Comparison of ENCODE assay signal across 12 cellular contexts in genomic region chr2:5673148-5673860, GRCh38. TPM values are rescaled to one million over a fixed set of nuclear protein-coding genes. Genes with fewer than 3 reads are reported as not detected.
A peak's percentile ranks its signal among the peaks of the same experiment; 100 is the strongest.
DNase-seq lines count a peak whose midpoint lies in the region; ATAC-seq, FAIRE-seq and TF ChIP-seq lines count a peak whose summit lies in the region.
"Had no signal": no experiment of that assay in that cellular context is flagged by ENCODE, and none has a peak within 500 bp of the region (broad histone marks: within the 10 kb centered on the region; RNA-seq: fewer than 3 reads in every experiment).

No MANE protein-coding gene starts in this region.

- peaks cover 4% of the 10 kb centered on the region for H3K9me3 Mint-ChIP-seq in CD8-positive, alpha-beta T cell

- POLR2A ChIA-PET in CD8-positive, alpha-beta T cell (lab: Charles Lee), result no interaction called here

- no peak for TF ChIP-seq POLR2A in tibial nerve (IDR thresholded peaks at IDR 0.05)

- H3K4me1 Mint-ChIP-seq in CD8-positive, alpha-beta T cell (ENCODE audit: low read depth), result no peaks in the 10 kb centered on the region

- intact Hi-C loops in cardiac septum (cut with DNase I) (no loop called here), kidney (cut with DNase I) (no loop called here), aorta (cut with DNase I) (no loop called here)
- intact Hi-C loops in CD8-positive, alpha-beta T cell (cut with DNase I, micrococcal nuclease), result no loop called here

- H3K27ac ChIP-seq in cardiac muscle cell, result no peak overlapping the region
- H3K27ac ChIP-seq in kidney (ENCODE audit: low read depth in 2 of 2, low read length in 2 of 2), result no peak overlapping the region
- H3K27ac ChIP-seq in aorta (ENCODE audit: low read depth in 1 of 2, low read length in 2 of 2), result no peak overlapping the region
- no peak overlapping the region for H3K27ac ChIP-seq in CD8-positive, alpha-beta T cell (ENCODE audit: low read depth, low read length)
- H3K27ac ChIP-seq in tibial nerve, result no peak overlapping the region

- CTCF ChIA-PET in CD8-positive, alpha-beta T cell (lab: Charles Lee), result no interaction called here

- no peaks in the 10 kb centered on the region for H3K36me3 Mint-ChIP-seq in CD8-positive, alpha-beta T cell

- H3K9me3 ChIP-seq in cardiac muscle cell (ENCODE audit: low read depth) (no peaks in the 10 kb centered on the region), adipocyte (ENCODE audit: control insufficient read depth, low read length) (no peaks in the 10 kb centered on the region), kidney (ENCODE audit: control insufficient read depth in 1 of 2, low read length in 2 of 2) (no peaks in the 10 kb centered on the region), aorta (ENCODE audit: control insufficient read depth, low read length) (no peaks in the 10 kb centered on the region), tibial nerve (no peaks in the 10 kb centered on the region)
- H3K9me3 ChIP-seq in CD8-positive, alpha-beta T cell (ENCODE audit: low read length), result no peaks in the 10 kb centered on the region
- H3K9me3 ChIP-seq: BE2C, mucosa of descending colon had no signal

- peaks cover 24% of the 10 kb centered on the region for H3K27me3 Mint-ChIP-seq in CD8-positive, alpha-beta T cell (ENCODE audit: low read depth)

- H3K9ac ChIP-seq in adipocyte (ENCODE audit: low read length) (no peak overlapping the region), kidney (ENCODE audit: low read length in 2 of 2) (no peak overlapping the region)

- no peak for TF ChIP-seq EP300 in tibial nerve (IDR thresholded peaks at IDR 0.05)

- TF ChIP-seq CTCF in cardiac muscle cell (IDR thresholded peaks at IDR 0.05; ENCODE audit: low read depth, low read length) (no peak), kidney (IDR thresholded peaks at IDR 0.05; ENCODE audit: borderline replicate concordance, extremely low read depth, insufficient read depth) (no peak), tibial nerve (IDR thresholded peaks at IDR 0.05) (no peak)
- TF ChIP-seq CTCF in CD8-positive, alpha-beta T cell (IDR thresholded peaks at IDR 0.05), result no peak

- no peak overlapping the region for H3K27ac Mint-ChIP-seq in CD8-positive, alpha-beta T cell

- peak overlapping the region; percentile 41 for H3K4me3 ChIP-seq in cardiac muscle cell
- no peak overlapping the region for H3K4me3 ChIP-seq in adipocyte (ENCODE audit: low read length)
- H3K4me3 ChIP-seq in kidney (ENCODE audit: low read length in 2 of 2), result no peak overlapping the region
- no peak overlapping the region for H3K4me3 ChIP-seq in aorta (ENCODE audit: low read length in 2 of 2)
- no peak overlapping the region for H3K4me3 ChIP-seq in CD8-positive, alpha-beta T cell (ENCODE audit: low read depth, low read length)
- H3K4me3 ChIP-seq in tibial nerve, result no peak overlapping the region
- H3K4me3 ChIP-seq: mucosa of descending colon had no signal

- no peaks in the 10 kb centered on the region for H3K36me3 ChIP-seq in cardiac muscle cell
- no peaks in the 10 kb centered on the region for H3K36me3 ChIP-seq in adipocyte (ENCODE audit: control insufficient read depth, insufficient read depth, low read length, severe bottlenecking)
- no peaks in the 10 kb centered on the region for H3K36me3 ChIP-seq in kidney (ENCODE audit: control insufficient read depth in 1 of 2, insufficient read depth in 2 of 2, low read length in 2 of 2)
- H3K36me3 ChIP-seq in aorta (ENCODE audit: control insufficient read depth in 1 of 2, insufficient read depth in 2 of 2, low read length in 1 of 2), result no peaks in the 10 kb centered on the region
- no peaks in the 10 kb centered on the region for H3K36me3 ChIP-seq in CD8-positive, alpha-beta T cell (ENCODE audit: insufficient read depth, low read length)
- no peaks in the 10 kb centered on the region for H3K36me3 ChIP-seq in tibial nerve
- H3K36me3 ChIP-seq: BE2C had no signal

- no peak overlapping the region for H3K4me3 Mint-ChIP-seq in CD8-positive, alpha-beta T cell

- 10 to 11% methylated on average over 36 to 45 of the region's 45 CpGs for WGBS in aorta, 2 donors
- WGBS in tibial nerve, 2 donors, result 13 to 15% methylated on average over 20 to 31 of the region's 45 CpGs

- FAIRE-seq in kidney (lab: Jason Lieb, UNC), result no peak

- ATAC-seq in aorta (ENCODE audit: low FRiP score), result peak; percentile 11
- ATAC-seq in CD8-positive, alpha-beta T cell, result no peak
- ATAC-seq: mucosa of descending colon had no signal

- H3K27me3 ChIP-seq in cardiac muscle cell, result peaks cover 55% of the 10 kb centered on the region
- H3K27me3 ChIP-seq in adipocyte (replicated peaks; ENCODE audit: control insufficient read depth, insufficient read depth, low read length), result peaks cover 6% of the 10 kb centered on the region
- H3K27me3 ChIP-seq in aorta (ENCODE audit: control insufficient read depth in 1 of 2, insufficient read depth in 2 of 2, low read length in 1 of 2), result no peaks in the 10 kb centered on the region
- H3K27me3 ChIP-seq in CD8-positive, alpha-beta T cell (ENCODE audit: insufficient read depth, low read length), result no peaks in the 10 kb centered on the region
- peaks cover 0 to 31% of the 10 kb centered on the region in 2 donors for H3K27me3 ChIP-seq in tibial nerve

- DNase-seq in cardiac muscle cell (ENCODE audit: low read depth in 1 of 2, low spot score in 1 of 2) (peak in 1 of 2 donors; percentile 41), cardiac septum (ENCODE audit: low spot score) (no peak), adipocyte (ENCODE audit: low read depth) (peak; percentile 8), kidney (peak; percentile 64), aorta (peak in 1 of 2 donors; percentile 72), HCEC 1CT (no peak), tibial nerve (ENCODE audit: low spot score in 2 of 2) (no peak)
- DNase-seq in CD8-positive, alpha-beta T cell, result no peak
- DNase-seq: BE2C; central memory CD4-positive, alpha-beta T cell; mucosa of descending colon had no signal

- H3K4me1 ChIP-seq in cardiac muscle cell (ENCODE audit: low read depth) (no peaks in the 10 kb centered on the region), adipocyte (ENCODE audit: control insufficient read depth, insufficient read depth, low read length) (no peaks in the 10 kb centered on the region), kidney (ENCODE audit: control insufficient read depth in 1 of 2, insufficient read depth in 1 of 2, low read depth in 1 of 2, low read length in 2 of 2) (no peaks in the 10 kb centered on the region), aorta (ENCODE audit: control insufficient read depth in 1 of 2, insufficient read depth in 2 of 2, low read length in 2 of 2) (no peaks in the 10 kb centered on the region), tibial nerve (peaks cover 0 to 9% (median 0%) of the 10 kb centered on the region in 4 donors)
- no peaks in the 10 kb centered on the region for H3K4me1 ChIP-seq in CD8-positive, alpha-beta T cell (ENCODE audit: insufficient read depth, low read length)
- H3K4me1 ChIP-seq: BE2C had no signal

RNA-seq across cellular contexts. Expression of gene SOX11, which starts 18.9 kb away (rescaled TPM):
- total RNA-seq in cardiac muscle cell (35.6 and 40.7 TPM in 2 replicates), cardiac septum (2.8 TPM), kidney (0.22 TPM), aorta (under 1 TPM in 1 of 2 donors, not detected in 1; 0.03 TPM), tibial nerve (not detected)
- polyA plus RNA-seq in cardiac muscle cell (9.3 and 10.6 TPM in 2 replicates), kidney (ENCODE audit: insufficient read depth, low read depth, low replicate concordance) (not detected), aorta (not detected)
- total RNA-seq in CD8-positive, alpha-beta T cell, result not detected
- total RNA-seq: HT1080 had no signal

Comparison
In these comparisons a context has a peak if more than half of its experiments do, and no peak if none do; other contexts are left out.
1. DNase-seq: peak in adipocyte (single experiment) and kidney (single experiment); none in cardiac septum (single experiment), CD8-positive, alpha-beta T cell (0 of 7), HCEC 1CT (single experiment) and tibial nerve (0 of 2).